In the genomic region with DNA sequence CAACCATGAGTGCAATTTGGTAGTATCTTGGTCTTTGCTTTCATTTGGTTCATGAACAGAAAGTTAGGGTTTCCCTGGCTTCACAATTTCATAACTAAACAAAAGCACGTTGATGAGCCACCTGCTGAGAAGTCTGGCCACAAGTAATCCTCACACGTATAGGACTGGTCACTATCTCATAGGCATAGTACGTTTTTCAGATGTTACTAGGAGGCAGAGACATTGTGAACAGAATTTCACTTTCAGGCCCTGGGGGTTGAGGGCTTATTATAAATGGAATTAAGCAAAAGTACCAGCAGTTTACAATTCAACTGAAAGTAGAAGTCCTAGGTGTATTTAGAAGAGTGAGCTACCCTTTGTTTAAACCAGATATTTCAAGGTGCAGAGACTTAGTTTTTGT, we compare ENCODE assay signal across 32 cellular contexts.
"Had no signal": no experiment of that assay in that cellular context is flagged by ENCODE, and none has a peak within 500 bp of the region (broad histone marks: within the 10 kb centered on the region; RNA-seq: fewer than 3 reads in every experiment).

No MANE protein-coding gene starts in this region.

- H3K27me3 ChIP-seq: ascending aorta, breast epithelium, cardiac muscle cell, colonic mucosa, dorsolateral prefrontal cortex, esophagus muscularis mucosa, foreskin keratinocyte, gastrocnemius medialis, heart left ventricle had no signal

- H3K4me3 ChIP-seq: ascending aorta, breast epithelium, cardiac muscle cell, colonic mucosa, dorsolateral prefrontal cortex, esophagus muscularis mucosa, gastrocnemius medialis, heart left ventricle had no signal

- H3K27ac ChIP-seq: ascending aorta, breast epithelium, cardiac muscle cell, colonic mucosa, dorsolateral prefrontal cortex, esophagus muscularis mucosa, foreskin keratinocyte, gastrocnemius medialis, heart left ventricle, WERI-Rb-1 had no signal

- ATAC-seq: activated CD4-positive, CD25-positive, alpha-beta regulatory T cell treated with anti-CD3 and anti-CD28 coated beads, Interleukin-2, amount 50 U/mL, for 24 hours; activated CD8-positive, alpha-beta memory T cell treated with anti-CD3 and anti-CD28 coated beads, Interleukin-2, amount 10 ng/mL, durations not matched to agents 7 days and 5 days; activated CD8-positive, alpha-beta T cell treated with anti-CD3 and anti-CD28 coated beads, Interleukin-2, amount 10 ng/mL, durations not matched to agents 7 days and 5 days; activated naive CD4-positive, alpha-beta T cell treated with anti-CD3 and anti-CD28 coated beads, Interleukin-2, amount 50 U/mL, for 72 hours; activated T-cell treated with anti-CD3 and anti-CD28 coated beads, Interleukin-2, amount 50 U/mL, for 72 hours; foreskin keratinocyte; gastrocnemius medialis; heart left ventricle had no signal

- H3K36me3 ChIP-seq: ascending aorta, breast epithelium, colonic mucosa had no signal

- H3K4me1 ChIP-seq: ascending aorta, breast epithelium, colonic mucosa, esophagus muscularis mucosa, gastrocnemius medialis had no signal

- H3K9me3 ChIP-seq: ascending aorta, breast epithelium, colonic mucosa, esophagus muscularis mucosa, gastrocnemius medialis, heart left ventricle had no signal

- DNase-seq: activated B cell treated with CpG ODN at 0.5 μM for 24 hours; activated CD4-positive, alpha-beta memory T cell treated with anti-CD3 and anti-CD28 coated beads for 36 hours; activated CD4-positive, alpha-beta T cell treated with anti-CD3 and anti-CD28 coated beads, Interleukin-2, amount 10 ng/mL, durations not matched to agents 24 days and 14 days; activated CD8-positive, alpha-beta memory T cell treated with anti-CD3 and anti-CD28 coated beads, Interleukin-2, amount 10 ng/mL, durations not matched to agents 7 days and 5 days; activated CD8-positive, alpha-beta memory T cell treated with anti-CD3 and anti-CD28 coated beads, Interleukin-2, amount 50 U/mL, for 4 hours; activated CD8-positive, alpha-beta T cell treated with anti-CD3 and anti-CD28 coated beads, Interleukin-2, amount 10 ng/mL, durations not matched to agents 7 days and 5 days; activated gamma-delta T cell; activated naive CD4-positive, alpha-beta T cell; activated naive CD4-positive, alpha-beta T cell treated with anti-CD3 and anti-CD28 coated beads, Interleukin-2, amount 10 ng/mL, durations not matched to agents 7 days and 5 days; activated naive CD8-positive, alpha-beta T cell treated with anti-CD3 and anti-CD28 coated beads, Interleukin-2, amount 10 ng/mL, durations not matched to agents 7 days and 5 days; activated T-cell treated with anti-CD3 and anti-CD28 coated beads, Interleukin-2, amount 50 U/mL, for 1 hour; activated T-cell treated with anti-CD3 and anti-CD28 coated beads, Interleukin-2, amount 50 U/mL, for 72 hours; central memory CD4-positive, alpha-beta T cell; cerebellar nuclear complex; colonic mucosa; dorsolateral prefrontal cortex; effector memory CD4-positive, alpha-beta T cell; endodermal cell; erythroblast; foreskin keratinocyte; gastrocnemius medialis; glutamatergic neuron; heart left ventricle; hypothalamus; T1000; WERI-Rb-1 had no signal
